In the genomic region with DNA sequence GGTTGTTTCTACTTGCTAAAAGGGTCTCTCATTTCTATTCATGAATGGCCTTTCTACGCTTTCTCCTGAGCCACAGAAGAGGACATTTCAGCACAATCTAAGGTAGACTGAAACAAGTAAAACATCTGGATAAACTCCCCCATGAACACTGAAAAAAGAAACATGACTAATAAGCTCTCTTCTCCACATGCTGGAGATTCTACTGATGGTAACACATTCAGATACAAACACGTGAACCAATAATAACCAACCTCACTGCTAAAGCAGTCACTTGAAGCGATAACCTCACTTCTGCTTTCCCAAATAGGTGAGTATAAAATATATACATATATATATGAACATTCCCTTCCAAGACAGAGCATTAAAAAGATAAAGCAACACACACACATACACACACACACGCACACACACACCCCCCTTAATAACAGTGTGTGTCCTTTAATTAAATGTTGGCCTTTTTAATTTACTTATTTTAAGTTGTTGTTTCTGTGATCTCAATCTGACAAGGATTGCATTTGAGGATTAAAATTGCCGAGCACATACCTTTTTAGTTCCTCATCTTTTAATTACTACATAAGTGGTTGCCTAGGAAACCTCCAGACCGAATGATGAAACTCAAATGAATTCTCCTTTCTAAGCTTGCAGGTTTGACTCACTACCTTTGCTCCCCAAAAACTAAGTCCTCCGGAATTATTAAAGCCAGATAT, we compare ENCODE assay signal across 1 cellular context.
TF ChIP-seq lines count a peak whose summit lies in the region.

No MANE protein-coding gene starts in this region.

TF ChIP-seq in K562, 482 proteins besides CTCF, POLR2A, EP300 and RAD21 (continued from another document):
- TF ChIP-seq, protein P1, sequence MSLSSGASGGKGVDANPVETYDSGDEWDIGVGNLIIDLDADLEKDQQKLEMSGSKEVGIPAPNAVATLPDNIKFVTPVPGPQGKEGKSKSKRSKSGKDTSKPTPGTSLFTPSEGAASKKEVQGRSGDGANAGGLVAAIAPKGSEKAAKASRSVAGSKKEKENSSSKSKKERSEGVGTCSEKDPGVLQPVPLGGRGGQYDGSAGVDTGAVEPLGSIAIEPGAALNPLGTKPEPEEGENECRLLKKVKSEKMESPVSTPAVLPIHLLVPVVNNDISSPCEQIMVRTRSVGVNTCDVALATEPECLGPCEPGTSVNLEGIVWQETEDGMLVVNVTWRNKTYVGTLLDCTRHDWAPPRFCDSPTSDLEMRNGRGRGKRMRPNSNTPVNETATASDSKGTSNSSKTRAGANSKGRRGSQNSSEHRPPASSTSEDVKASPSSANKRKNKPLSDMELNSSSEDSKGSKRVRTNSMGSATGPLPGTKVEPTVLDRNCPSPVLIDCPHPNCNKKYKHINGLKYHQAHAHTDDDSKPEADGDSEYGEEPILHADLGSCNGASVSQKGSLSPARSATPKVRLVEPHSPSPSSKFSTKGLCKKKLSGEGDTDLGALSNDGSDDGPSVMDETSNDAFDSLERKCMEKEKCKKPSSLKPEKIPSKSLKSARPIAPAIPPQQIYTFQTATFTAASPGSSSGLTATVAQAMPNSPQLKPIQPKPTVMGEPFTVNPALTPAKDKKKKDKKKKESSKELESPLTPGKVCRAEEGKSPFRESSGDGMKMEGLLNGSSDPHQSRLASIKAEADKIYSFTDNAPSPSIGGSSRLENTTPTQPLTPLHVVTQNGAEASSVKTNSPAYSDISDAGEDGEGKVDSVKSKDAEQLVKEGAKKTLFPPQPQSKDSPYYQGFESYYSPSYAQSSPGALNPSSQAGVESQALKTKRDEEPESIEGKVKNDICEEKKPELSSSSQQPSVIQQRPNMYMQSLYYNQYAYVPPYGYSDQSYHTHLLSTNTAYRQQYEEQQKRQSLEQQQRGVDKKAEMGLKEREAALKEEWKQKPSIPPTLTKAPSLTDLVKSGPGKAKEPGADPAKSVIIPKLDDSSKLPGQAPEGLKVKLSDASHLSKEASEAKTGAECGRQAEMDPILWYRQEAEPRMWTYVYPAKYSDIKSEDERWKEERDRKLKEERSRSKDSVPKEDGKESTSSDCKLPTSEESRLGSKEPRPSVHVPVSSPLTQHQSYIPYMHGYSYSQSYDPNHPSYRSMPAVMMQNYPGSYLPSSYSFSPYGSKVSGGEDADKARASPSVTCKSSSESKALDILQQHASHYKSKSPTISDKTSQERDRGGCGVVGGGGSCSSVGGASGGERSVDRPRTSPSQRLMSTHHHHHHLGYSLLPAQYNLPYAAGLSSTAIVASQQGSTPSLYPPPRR (CRISPR knock-in tag; IDR thresholded peaks at IDR 0.05; ENCODE audit: borderline replicate concordance), result no peak
- TF ChIP-seq, protein P2, sequence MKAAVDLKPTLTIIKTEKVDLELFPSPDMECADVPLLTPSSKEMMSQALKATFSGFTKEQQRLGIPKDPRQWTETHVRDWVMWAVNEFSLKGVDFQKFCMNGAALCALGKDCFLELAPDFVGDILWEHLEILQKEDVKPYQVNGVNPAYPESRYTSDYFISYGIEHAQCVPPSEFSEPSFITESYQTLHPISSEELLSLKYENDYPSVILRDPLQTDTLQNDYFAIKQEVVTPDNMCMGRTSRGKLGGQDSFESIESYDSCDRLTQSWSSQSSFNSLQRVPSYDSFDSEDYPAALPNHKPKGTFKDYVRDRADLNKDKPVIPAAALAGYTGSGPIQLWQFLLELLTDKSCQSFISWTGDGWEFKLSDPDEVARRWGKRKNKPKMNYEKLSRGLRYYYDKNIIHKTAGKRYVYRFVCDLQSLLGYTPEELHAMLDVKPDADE (conservative IDR thresholded peaks at IDR 0.05; ENCODE audit: control insufficient read depth, low read depth, low read length), result no peak
- TF ChIP-seq XRCC5 (IDR thresholded peaks at IDR 0.05; ENCODE audit: low read depth, low read length) (no peak), RFX1 (IDR thresholded peaks at IDR 0.05) (peak; percentile 47), CEBPG (CRISPR knock-in tag; IDR thresholded peaks at IDR 0.05) (no peak), CEBPG (tag; conservative IDR thresholded peaks at IDR 0.05 in 1 of 2, IDR thresholded peaks at IDR 0.05 in 1 of 2) (peak in 1 of 2 experiments; percentile 68; a peak in 2 of 4 replicates), ZBTB7A (IDR thresholded peaks at IDR 0.05; ENCODE audit: borderline replicate concordance, control insufficient read depth, low read depth, low read length) (no peak), NONO (IDR thresholded peaks at IDR 0.05; ENCODE audit: low read depth in 2 of 2, low read length in 1 of 2) (no peak)
